In genomic region chr2:188450740-188451480, GRCh38 we compare ENCODE assay signal across 19 cellular contexts.
A peak's percentile ranks its signal among the peaks of the same experiment; 100 is the strongest.
DNase-seq lines count a peak whose midpoint lies in the region; ATAC-seq and TF ChIP-seq lines count a peak whose summit lies in the region.
"Had no signal": no experiment of that assay in that cellular context is flagged by ENCODE, and none has a peak within 500 bp of the region (broad histone marks: within the 10 kb centered on the region; RNA-seq: fewer than 3 reads in every experiment).

No MANE protein-coding gene starts in this region.

- H3K4me2 ChIP-seq in IMR-90 (ENCODE audit: low read depth, low read length) = peak overlapping the region; percentile 72; the same call in 1 of the 2 replicates
- H3K4me2 ChIP-seq: GM23338 had no signal

- no peak overlapping the region for H3K4me3 Mint-ChIP-seq in mesothelial cell of epicardium
- H3K4me3 Mint-ChIP-seq: activated naive CD8-positive, alpha-beta T cell treated with anti-CD3 and anti-CD28 coated beads, Interleukin-2, amount 50 U/mL, for 24 hours; GM23338; stimulated activated memory B cell treated with anti-CD40 and anti-IgM and Interleukin-4, amounts not matched to agents 10 μg/mL and 1 μg/mL and 100 μg/mL, for 72 hours had no signal

- no peak overlapping the region for H3K18ac ChIP-seq in IMR-90 (ENCODE audit: low read depth, low read length)

- CTCF ChIA-PET in BJ (lab: Yijun Ruan, JAX) (interaction anchor here (0.5 kb wide), 1 partner anchor 81 kb away, joined by 3 read pairs; no protein-coding TSS in a partner anchor), IMR-90 (lab: Yijun Ruan, JAX) (no interaction called here)

- H4K5ac ChIP-seq in IMR-90 (ENCODE audit: low read depth, low read length) = no peak overlapping the region

- H2BK20ac ChIP-seq in IMR-90 (ENCODE audit: low read depth, low read length) = peak overlapping the region; percentile 45; the same call in 1 of the 2 replicates

- H3K27me3 Mint-ChIP-seq in mesothelial cell of epicardium (ENCODE audit: low read depth) = no peaks in the 10 kb centered on the region
- H3K27me3 Mint-ChIP-seq: activated naive CD8-positive, alpha-beta T cell treated with anti-CD3 and anti-CD28 coated beads, Interleukin-2, amount 50 U/mL, for 24 hours; stimulated activated memory B cell treated with anti-CD40 and anti-IgM and Interleukin-4, amounts not matched to agents 10 μg/mL and 1 μg/mL and 100 μg/mL, for 72 hours had no signal

- WGBS in IMR-90 (ENCODE audit: extremely low coverage in 2 of 2, insufficient read length in 1 of 2), 2 experiments = 0% methylated on average over 1 of the region's 2 CpGs; no CpG with 5 or more reads in 1 of the 2 experiments

- H3K4me1 Mint-ChIP-seq in mesothelial cell of epicardium = peaks cover 32% of the 10 kb centered on the region
- H3K4me1 Mint-ChIP-seq: activated naive CD8-positive, alpha-beta T cell treated with anti-CD3 and anti-CD28 coated beads, Interleukin-2, amount 50 U/mL, for 24 hours; stimulated activated memory B cell treated with anti-CD40 and anti-IgM and Interleukin-4, amounts not matched to agents 10 μg/mL and 1 μg/mL and 100 μg/mL, for 72 hours had no signal

- in situ Hi-C loops in IMR-90 (cut with MboI; ENCODE audit: low sequenced_read_pairs) = no loop called here

- H3K27ac Mint-ChIP-seq in mesothelial cell of epicardium = peak overlapping the region; percentile 75
- H3K27ac Mint-ChIP-seq: activated naive CD8-positive, alpha-beta T cell treated with anti-CD3 and anti-CD28 coated beads, Interleukin-2, amount 50 U/mL, for 24 hours; GM23338; stimulated activated memory B cell treated with anti-CD40 and anti-IgM and Interleukin-4, amounts not matched to agents 10 μg/mL and 1 μg/mL and 100 μg/mL, for 72 hours had no signal

- TF ChIP-seq CTCF in BJ (IDR thresholded peaks at IDR 0.05; ENCODE audit: insufficient read depth, low read depth, low read length) (no peak), IMR-90 (conservative IDR thresholded peaks at IDR 0.05; ENCODE audit: low read depth, low read length) (no peak), choroid plexus epithelial cell (conservative IDR thresholded peaks at IDR 0.05; ENCODE audit: low read depth, low read length) (no peak), mesothelial cell of epicardium (IDR thresholded peaks at IDR 0.05; ENCODE audit: unreplicated experiment) (no peak)

- H3K23ac ChIP-seq in IMR-90 (ENCODE audit: low read depth, low read length) = 0 out of 2 replicates have a peak overlapping the region, but pooled peaks have one; percentile 17

- H2BK15ac ChIP-seq in IMR-90 (ENCODE audit: low read depth, low read length) = no peak overlapping the region

- H2AFZ ChIP-seq in IMR-90 (replicated peaks; ENCODE audit: low read length, poor library complexity) = no peak overlapping the region
- H2AFZ ChIP-seq: GM23338 had no signal

- no peaks in the 10 kb centered on the region; the same call in 1 of the 2 replicates for H4K20me1 ChIP-seq in IMR-90 (ENCODE audit: insufficient read depth, low read length)

- dilution Hi-C loops in IMR-90 (cut with HindIII; ENCODE audit: low sequenced_read_pairs, unreplicated experiment) = no loop called here

- H4K8ac ChIP-seq in IMR-90 (ENCODE audit: low read depth in 2 of 2, low read length in 2 of 2) = peak overlapping the region in 1 of 2 experiments; percentile 40; a peak in 1 of 4 replicates

- peaks cover 1% of the 10 kb centered on the region; the same call in 1 of the 2 replicates for H3K4me1 ChIP-seq in IMR-90 (ENCODE audit: control insufficient read depth, insufficient read depth, low read length)
- H3K4me1 ChIP-seq: right atrium auricular region had no signal

- ATAC-seq in IMR-90 (ENCODE audit: low read depth) (no peak), HG02678 (IDR thresholded peaks at IDR 0.05; ENCODE audit: unreplicated experiment) (no peak)
- ATAC-seq: activated naive CD8-positive, alpha-beta T cell treated with anti-CD3 and anti-CD28 coated beads, Interleukin-2, amount 50 U/mL, for 24 hours; GM23338; stimulated activated memory B cell treated with anti-CD40 and anti-IgM and Interleukin-4, amounts not matched to agents 10 μg/mL and 1 μg/mL and 100 μg/mL, for 72 hours had no signal

- no peak overlapping the region for H2AK9ac ChIP-seq in IMR-90 (replicated peaks; ENCODE audit: low read depth, low read length, poor library complexity)

- H3K36me3 ChIP-seq in BJ (ENCODE audit: control insufficient read depth, insufficient read depth, low read length) (no peaks in the 10 kb centered on the region), IMR-90 (ENCODE audit: control insufficient read depth, insufficient read depth, low read length) (no peaks in the 10 kb centered on the region)
- H3K36me3 ChIP-seq: esophagus squamous epithelium, right atrium auricular region had no signal

- TF ChIP-seq POLR2A in IMR-90 (IDR thresholded peaks at IDR 0.05; ENCODE audit: low read depth, low read length) = no peak

- BruUV-seq in IMR-90 (replicated peaks; lab: Mats Ljungman, UMichigan) = no TSS peak

- H3K27me3 ChIP-seq in BJ (ENCODE audit: control insufficient read depth, insufficient read depth, low read length) (no peaks in the 10 kb centered on the region), IMR-90 (ENCODE audit: control insufficient read depth, insufficient read depth, low read length) (no peaks in the 10 kb centered on the region)
- H3K27me3 ChIP-seq: esophagus squamous epithelium, right atrium auricular region had no signal

- H3K14ac ChIP-seq in IMR-90 (replicated peaks; ENCODE audit: low read depth, low read length) = peak overlapping the region; percentile 48

- no peak for TF ChIP-seq RAD21 in IMR-90 (IDR thresholded peaks at IDR 0.05; ENCODE audit: low read length)

- H3K9me1 ChIP-seq in IMR-90 (ENCODE audit: insufficient read depth, low read length) = peaks cover 3% of the 10 kb centered on the region

- DNase-seq in BJ (ENCODE audit: low read depth) (peak; percentile 20), IMR-90 (peak; percentile 47), choroid plexus epithelial cell (ENCODE audit: low read depth) (peak; percentile 22), mesothelial cell of epicardium (ENCODE audit: low spot score in 2 of 2, unreplicated experiment in 2 of 2) (no peak), NCI-H748 treated with DMSO at 0.1 percent for 48 hours (lab: John Stamatoyannopoulos, UW) (no peak), SHP77 treated with DMSO at 0.1 percent for 48 hours (lab: John Stamatoyannopoulos, UW) (no peak)
- no peak for DNase-seq in stimulated activated naive CD4-positive, alpha-beta T cell treated with Interleukin-2 at 50 U/mL for 16 hours (lab: John Stamatoyannopoulos, UW)
- DNase-seq: activated CD4-positive, alpha-beta T cell treated with anti-CD3 and anti-CD28 coated beads for 1 hour; activated naive CD8-positive, alpha-beta T cell treated with anti-CD3 and anti-CD28 coated beads, Interleukin-2, amount 50 U/mL, for 24 hours; caudate nucleus; effector CD4-positive, alpha-beta T cell; esophagus squamous epithelium; NCI-H1417 treated with DMSO at 0.1 percent for 48 hours; NCI-H2171; NCI-H526 treated with DMSO at 0.1 percent for 48 hours had no signal

- H3K4me3 ChIP-seq in BJ (ENCODE audit: low read depth, low read length) (no peak overlapping the region), IMR-90 (ENCODE audit: insufficient read depth, low read depth, low read length) (no peak overlapping the region), choroid plexus epithelial cell (ENCODE audit: low read depth, low read length) (no peak overlapping the region)
- H3K4me3 ChIP-seq: esophagus squamous epithelium, GM23338, right atrium auricular region had no signal

- H2AK5ac ChIP-seq in IMR-90 (ENCODE audit: low read depth, low read length) = no peak overlapping the region

- H2BK120ac ChIP-seq in IMR-90 (ENCODE audit: low read depth, low read length) = no peak overlapping the region

- H3K9me3 Mint-ChIP-seq in mesothelial cell of epicardium = peaks cover 27% of the 10 kb centered on the region

- no peak overlapping the region for H3K27ac ChIP-seq in IMR-90 (ENCODE audit: insufficient read depth, low read length)
- H3K27ac ChIP-seq: esophagus squamous epithelium, right atrium auricular region had no signal

- no peak overlapping the region for H4K91ac ChIP-seq in IMR-90 (ENCODE audit: insufficient read depth, low read depth, low read length)

- H3K9ac ChIP-seq in IMR-90 (ENCODE audit: low read depth, low read length) = no peak overlapping the region

- no peaks in the 10 kb centered on the region for H3K9me3 ChIP-seq in IMR-90 (ENCODE audit: control insufficient read depth, insufficient read depth, low read length)

- intact Hi-C loops in IMR-90 (cut with micrococcal nuclease) = no loop called here

- H2BK5ac ChIP-seq in IMR-90 (ENCODE audit: low read depth, low read length, poor library complexity, severe bottlenecking) = no peak overlapping the region

- H3K79me1 ChIP-seq in IMR-90 (ENCODE audit: low read depth in 1 of 2, low read length in 2 of 2) = peaks cover 12 to 40% of the 10 kb centered on the region in 2 experiments; a peak in 3 of 4 replicates

- no peak overlapping the region for H3K4ac ChIP-seq in IMR-90 (ENCODE audit: low read depth, low read length)

- peaks cover 29% of the 10 kb centered on the region for H3K36me3 Mint-ChIP-seq in mesothelial cell of epicardium
- H3K36me3 Mint-ChIP-seq: stimulated activated memory B cell treated with anti-CD40 and anti-IgM and Interleukin-4, amounts not matched to agents 10 μg/mL and 1 μg/mL and 100 μg/mL, for 72 hours had no signal

- no peak overlapping the region for H3K56ac ChIP-seq in IMR-90 (ENCODE audit: extremely low read depth, insufficient read depth, low read length)

- POLR2A ChIA-PET in BJ (lab: Charles Lee) (no interaction called here), IMR-90 (lab: Charles Lee; ENCODE audit: unreplicated experiment) (no interaction called here)

TF ChIP-seq in IMR-90, 13 proteins besides CTCF, POLR2A, EP300 and RAD21:
- TF ChIP-seq BHLHE40 (IDR thresholded peaks at IDR 0.05; ENCODE audit: low read depth, low read length) (no peak), MAFK (IDR thresholded peaks at IDR 0.05; ENCODE audit: low read depth, low read length) (peak; percentile 96), NFE2L2 (IDR thresholded peaks at IDR 0.05; ENCODE audit: low read depth, low read length) (no peak)
TF ChIP-seq in IMR-90: peak in this region for 1.

Comparison
In these comparisons a context has a peak if more than half of its experiments do, and no peak if none do; other contexts are left out.
1. DNase-seq: peak in BJ (single experiment), IMR-90 (single experiment) and choroid plexus epithelial cell (single experiment); none in mesothelial cell of epicardium (0 of 2), stimulated activated naive CD4-positive, alpha-beta T cell treated with Interleukin-2 at 50 U/mL for 16 hours (single experiment), NCI-H748 treated with DMSO at 0.1 percent for 48 hours (single experiment) and SHP77 treated with DMSO at 0.1 percent for 48 hours (single experiment).